ENCODE assay signal across 8 cellular contexts in the genomic region with DNA sequence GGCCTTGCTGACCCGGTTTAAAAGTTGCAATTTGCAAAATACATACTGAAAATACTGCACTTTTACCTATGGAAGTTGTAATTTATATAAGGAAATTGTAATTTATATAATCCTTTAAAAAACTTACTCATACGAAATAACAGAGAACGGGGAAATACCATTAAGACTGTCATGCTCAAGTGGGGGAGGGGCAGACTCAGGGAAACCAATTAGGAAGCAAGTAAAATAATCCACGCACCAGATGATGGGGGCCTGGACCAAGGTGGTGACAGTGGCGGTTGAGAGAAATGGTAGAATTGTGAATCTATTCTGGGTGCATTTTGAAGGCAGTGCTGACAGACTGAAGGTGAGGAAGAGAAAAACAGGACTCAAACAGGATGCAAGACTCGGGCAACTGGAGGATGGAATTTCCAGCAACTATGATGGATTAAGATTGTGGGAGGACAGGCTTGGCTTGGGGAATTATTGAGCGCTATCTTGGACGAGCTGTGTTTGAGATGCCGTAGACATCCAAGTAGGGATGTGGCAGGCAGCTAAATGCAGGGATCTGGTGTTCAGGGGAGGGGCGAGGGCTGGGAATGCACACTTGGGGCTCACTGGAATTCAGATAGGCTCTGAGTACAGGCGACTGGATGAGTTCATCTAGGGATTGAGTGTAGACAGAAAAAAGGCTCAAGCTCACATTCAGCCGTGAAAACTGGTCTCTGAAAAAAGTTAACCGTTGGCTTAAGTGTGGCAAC. TPM values are rescaled to one million over a fixed set of nuclear protein-coding genes. Genes with fewer than 3 reads are reported as not detected.
DNase-seq lines count a peak whose midpoint lies in the region; ATAC-seq and TF ChIP-seq lines count a peak whose summit lies in the region.

No MANE protein-coding gene starts in this region.

- ATAC-seq in GM18867 (IDR thresholded peaks at IDR 0.05; ENCODE audit: unreplicated experiment) (no peak), HG02588 (IDR thresholded peaks at IDR 0.05; ENCODE audit: unreplicated experiment) (no peak)

- H3K27me3 ChIP-seq in ectodermal cell (ENCODE audit: control insufficient read depth, insufficient read depth, low read length, poor library complexity, severe bottlenecking): no peaks in the 10 kb centered on the region
- no peaks in the 10 kb centered on the region for H3K27me3 ChIP-seq in mucosa of stomach (ENCODE audit: control insufficient read depth, insufficient read depth, low read length)

- WGBS in ectodermal cell, 2 experiments: 38 to 39% methylated on average over 12 to 13 of the region's 13 CpGs

- H3K27ac ChIP-seq in OCI-LY7 (ENCODE audit: low read depth, low read length, poor library complexity, severe bottlenecking): no peak overlapping the region
- no peak overlapping the region for H3K27ac ChIP-seq in ectodermal cell (ENCODE audit: insufficient read depth, low read depth, low read length, poor library complexity, severe bottlenecking)

- intact Hi-C loops in OCI-LY7 (cut with micrococcal nuclease; ENCODE audit: unreplicated experiment): loop anchor here (2.0 kb wide), 1 partner anchor 264 kb away; no protein-coding TSS in a partner anchor

- peak overlapping the region; percentile 84 for H3K9ac ChIP-seq in mucosa of stomach (ENCODE audit: low read length)

- 0 out of 2 replicates have a peak, but pooled peaks cover 4% of the 10 kb centered on the region for H3K9me2 ChIP-seq in OCI-LY7 (ENCODE audit: insufficient read depth, low read length)

- POLR2A ChIA-PET in OCI-LY7 (lab: Charles Lee): interaction anchor here (0.8 to 1.3 kb wide), 2 partner anchors 17 to 27 kb away, joined by 3 read pairs; no protein-coding TSS in a partner anchor

- H3K79me2 ChIP-seq in OCI-LY7 (ENCODE audit: insufficient read depth, low read depth, low read length): no peaks in the 10 kb centered on the region

- no TSS peak for BruUV-seq in OCI-LY7 (replicated peaks; lab: Mats Ljungman, UMichigan)

- H4K20me1 ChIP-seq in OCI-LY7 (ENCODE audit: insufficient read depth, low read length): no peaks in the 10 kb centered on the region

- H3K9me3 ChIP-seq in OCI-LY7 (ENCODE audit: low read length): no peaks in the 10 kb centered on the region
- no peaks in the 10 kb centered on the region for H3K9me3 ChIP-seq in ectodermal cell (ENCODE audit: control insufficient read depth, low read length)
- H3K9me3 ChIP-seq in mucosa of stomach (ENCODE audit: control insufficient read depth, low read length): no peaks in the 10 kb centered on the region

- TF ChIP-seq CTCF in GM12864 (IDR thresholded peaks at IDR 0.05; ENCODE audit: low read depth, low read length, missing control alignments) (no peak), OCI-LY7 (conservative IDR thresholded peaks at IDR 0.05; ENCODE audit: low read length) (no peak)

- peak overlapping the region; percentile 79 for H3K4me3 ChIP-seq in GM12864 (ENCODE audit: low read depth, low read length)
- H3K4me3 ChIP-seq in OCI-LY7 (ENCODE audit: low read depth, low read length, poor library complexity, severe bottlenecking): peak overlapping the region; percentile 74
- H3K4me3 ChIP-seq in ectodermal cell (ENCODE audit: insufficient read depth, low read depth, low read length): peak overlapping the region; percentile 81
- H3K4me3 ChIP-seq in mucosa of stomach (ENCODE audit: low read length): peak overlapping the region; percentile 71

- no peak for DNase-seq in GM12864 (ENCODE audit: low read depth)
- peak; percentile 11 for DNase-seq in OCI-LY7 (ENCODE audit: low spot score)
- no peak for DNase-seq in KG1 (lab: John Stamatoyannopoulos, UW)
- no peak for DNase-seq in midbrain (lab: John Stamatoyannopoulos, UW)

- H3K36me3 ChIP-seq in OCI-LY7 (ENCODE audit: insufficient read depth, low read length) (no peaks in the 10 kb centered on the region), ectodermal cell (ENCODE audit: control insufficient read depth, insufficient read depth, low read length) (no peaks in the 10 kb centered on the region), mucosa of stomach (ENCODE audit: control insufficient read depth, insufficient read depth, low read length) (no peaks in the 10 kb centered on the region)

- peaks cover 14% of the 10 kb centered on the region for H3K4me1 ChIP-seq in OCI-LY7 (ENCODE audit: insufficient read depth, low read length, poor library complexity, severe bottlenecking)
- peaks cover 18% of the 10 kb centered on the region for H3K4me1 ChIP-seq in ectodermal cell (ENCODE audit: control insufficient read depth, insufficient read depth, low read length)
- peaks cover 5% of the 10 kb centered on the region for H3K4me1 ChIP-seq in mucosa of stomach (ENCODE audit: control insufficient read depth, insufficient read depth, low read length)

- peak overlapping the region; percentile 83 for H3K4me2 ChIP-seq in OCI-LY7 (ENCODE audit: low read length)

- peak overlapping the region; percentile 85; the same call in 1 of the 2 replicates for H2AFZ ChIP-seq in OCI-LY7 (ENCODE audit: low read length)

- CTCF ChIA-PET in OCI-LY7 (lab: Charles Lee; ENCODE audit: unreplicated experiment): interaction anchor here (1.2 kb wide), 1 partner anchor 125 kb away, joined by 3 read pairs; no protein-coding TSS in a partner anchor

RNA-seq across cellular contexts. Expression of gene LCA5L, which starts 1.0 kb away (rescaled TPM):
- total RNA-seq in OCI-LY7 (2014; rRNA removed; shearing (Covaris generic)): 0.35 TPM in 1 of 2 replicates, not detected in the other
- 1.8 and 2.3 TPM in 2 replicates for total RNA-seq in OCI-LY7 (2022)
- polyA plus RNA-seq in ectodermal cell (2013, experiment 1 of 4): 2.9 TPM
- polyA plus RNA-seq in ectodermal cell (2013, experiment 2 of 4): 3.4 TPM
- polyA plus RNA-seq in ectodermal cell (2013, experiment 3 of 4): 2.6 TPM
- polyA plus RNA-seq in ectodermal cell (2013, experiment 4 of 4): 2.6 TPM

RNA-seq across cellular contexts. Expression of gene SH3BGR, which starts 7.2 kb away (rescaled TPM):
- total RNA-seq in OCI-LY7 (2014; rRNA removed; shearing (Covaris generic)): 0.80 TPM in 1 of 2 replicates, not detected in the other
- total RNA-seq in OCI-LY7 (2022): 5.4 and 6.4 TPM in 2 replicates
- 20.6 TPM for polyA plus RNA-seq in ectodermal cell (2013, experiment 1 of 4)
- polyA plus RNA-seq in ectodermal cell (2013, experiment 2 of 4): 25.0 TPM
- 17.0 TPM for polyA plus RNA-seq in ectodermal cell (2013, experiment 3 of 4)
- 21.5 TPM for polyA plus RNA-seq in ectodermal cell (2013, experiment 4 of 4)
